Comparison of ENCODE assay signal across 8 cellular contexts in the genomic region with DNA sequence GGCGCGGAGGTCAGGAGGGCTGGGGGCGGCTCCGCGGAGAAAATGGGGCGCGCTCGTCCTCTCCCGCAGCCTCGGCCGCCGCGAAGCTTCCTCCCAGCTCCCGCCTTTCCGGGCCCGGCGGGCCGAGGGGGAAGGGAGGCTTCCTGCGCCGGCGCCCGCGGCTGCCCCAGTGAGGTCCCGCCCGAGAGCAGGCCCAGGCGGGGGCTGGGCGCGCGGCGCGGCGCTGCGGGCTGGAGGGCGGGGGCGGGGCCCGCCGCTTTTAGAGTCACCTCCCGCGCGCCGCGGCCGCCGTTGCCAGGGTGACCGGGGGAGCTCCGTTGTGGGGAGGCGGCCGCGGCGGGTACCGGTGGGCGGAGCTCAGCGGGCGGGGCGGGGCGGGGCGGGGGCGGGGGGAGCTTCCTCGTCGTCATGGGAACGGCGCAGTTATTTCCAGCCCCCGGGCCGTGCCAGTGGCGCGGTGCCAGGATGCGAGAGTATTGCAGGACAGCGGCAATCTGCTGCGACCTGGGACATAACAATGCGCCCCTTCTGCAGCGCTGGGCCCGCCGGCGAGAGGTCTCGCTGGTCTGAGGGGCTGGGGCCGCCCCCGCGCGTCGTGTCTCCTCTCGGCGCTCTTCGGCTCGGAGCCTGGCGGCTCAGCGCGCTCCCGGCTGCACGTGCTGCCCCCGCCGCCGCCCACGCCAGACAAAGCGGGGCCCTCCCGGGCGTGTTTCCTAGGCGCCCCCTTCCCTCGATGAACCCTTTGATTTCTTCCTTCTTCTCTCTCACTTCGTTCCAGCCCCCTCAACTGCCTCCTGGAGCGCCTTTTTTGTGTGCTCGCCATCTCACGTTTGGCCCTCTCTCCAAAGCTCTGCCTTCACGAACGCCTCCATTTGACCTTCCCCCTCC. TPM values are rescaled to one million over a fixed set of nuclear protein-coding genes. Genes with fewer than 3 reads are reported as not detected.
DNase-seq lines count a peak whose midpoint lies in the region; ATAC-seq lines count a peak whose summit lies in the region.

No MANE protein-coding gene starts in this region.

- H3K27me3 ChIP-seq in naive thymus-derived CD4-positive, alpha-beta T cell (ENCODE audit: control insufficient read depth in 2 of 2, insufficient read depth in 2 of 2, low read length in 2 of 2), result no peaks in the 10 kb centered on the region

- peaks cover 3% of the 10 kb centered on the region for H3K36me3 Mint-ChIP-seq in activated T-helper 1 cell treated with anti-CD3 and anti-CD28 coated beads, Interleukin-12 subunit alpha, Interleukin-12 subunit beta, Interleukin-2, Interleukin-4 antibody, amounts not matched to agents 30 ng/mL and 10 ng/mL and 1 ng/mL, durations not matched to agents 14 hours and 24 hours and 36 hours (ENCODE audit: low read depth)
- peaks cover 0 to 3% (median 0%) of the 10 kb centered on the region in 5 donors for H3K36me3 Mint-ChIP-seq in naive thymus-derived CD4-positive, alpha-beta T cell
- no peaks in the 10 kb centered on the region for H3K36me3 Mint-ChIP-seq in stimulated activated memory B cell treated with anti-CD40 and anti-IgM and Interleukin-4, amounts not matched to agents 10 μg/mL and 1 μg/mL and 100 μg/mL, for 72 hours

- DNase-seq in DMS153 treated with DMSO at 0.1 percent for 48 hours (lab: John Stamatoyannopoulos, UW; ENCODE audit: unreplicated experiment) (peak; percentile 97), RKO (ENCODE audit: low spot score) (peak; percentile 92), fibroblast of gingiva (ENCODE audit: low read depth) (peak; percentile 91)
- DNase-seq in activated T-helper 1 cell treated with anti-CD3 and anti-CD28 coated beads, Interleukin-12 subunit alpha, Interleukin-12 subunit beta, Interleukin-2, Interleukin-4 antibody, amounts not matched to agents 30 ng/mL and 10 ng/mL and 1 ng/mL, durations not matched to agents 14 hours and 24 hours and 36 hours (ENCODE audit: low spot score), result peak; percentile 87
- peak; percentile 81 to 94 (median 90) for DNase-seq in naive thymus-derived CD4-positive, alpha-beta T cell

- peaks cover 34% of the 10 kb centered on the region for H3K27me3 Mint-ChIP-seq in activated T-helper 1 cell treated with anti-CD3 and anti-CD28 coated beads, Interleukin-12 subunit alpha, Interleukin-12 subunit beta, Interleukin-2, Interleukin-4 antibody, amounts not matched to agents 30 ng/mL and 10 ng/mL and 1 ng/mL, durations not matched to agents 14 hours and 24 hours and 36 hours (ENCODE audit: insufficient read depth)
- peaks cover 0 to 43% (median 0%) of the 10 kb centered on the region in 5 donors for H3K27me3 Mint-ChIP-seq in naive thymus-derived CD4-positive, alpha-beta T cell
- no peaks in the 10 kb centered on the region for H3K27me3 Mint-ChIP-seq in stimulated activated memory B cell treated with anti-CD40 and anti-IgM and Interleukin-4, amounts not matched to agents 10 μg/mL and 1 μg/mL and 100 μg/mL, for 72 hours

- CTCF ChIA-PET in naive thymus-derived CD4-positive, alpha-beta T cell (lab: Charles Lee), result interaction anchor here (0.7 to 3.2 kb wide), 5 partner anchors 15 to 63 kb away, joined by 3 to 11 read pairs (median 3); no protein-coding TSS in a partner anchor

- H3K9me3 Mint-ChIP-seq in activated T-helper 1 cell treated with anti-CD3 and anti-CD28 coated beads, Interleukin-12 subunit alpha, Interleukin-12 subunit beta, Interleukin-2, Interleukin-4 antibody, amounts not matched to agents 30 ng/mL and 10 ng/mL and 1 ng/mL, durations not matched to agents 14 hours and 24 hours and 36 hours, result peaks cover 3% of the 10 kb centered on the region
- peaks cover 0 to 3% (median 0%) of the 10 kb centered on the region in 11 donors for H3K9me3 Mint-ChIP-seq in naive thymus-derived CD4-positive, alpha-beta T cell
- H3K9me3 Mint-ChIP-seq in stimulated activated memory B cell treated with anti-CD40 and anti-IgM and Interleukin-4, amounts not matched to agents 10 μg/mL and 1 μg/mL and 100 μg/mL, for 72 hours, result no peaks in the 10 kb centered on the region

- POLR2A ChIA-PET in naive thymus-derived CD4-positive, alpha-beta T cell (lab: Charles Lee), result interaction anchor here (0.9 to 12.8 kb wide), 13 partner anchors 9 to 293 kb away, joined by 3 to 264 read pairs (median 6); a partner anchor contains a TSS

- ATAC-seq in GM21723 (IDR thresholded peaks at IDR 0.05; ENCODE audit: unreplicated experiment), result peak; percentile 85
- peak; percentile 94 for ATAC-seq in naive thymus-derived CD4-positive, alpha-beta T cell
- peak; percentile 95 for ATAC-seq in stimulated activated memory B cell treated with anti-CD40 and anti-IgM and Interleukin-4, amounts not matched to agents 10 μg/mL and 1 μg/mL and 100 μg/mL, for 72 hours

- H3K4me3 Mint-ChIP-seq in activated T-helper 1 cell treated with anti-CD3 and anti-CD28 coated beads, Interleukin-12 subunit alpha, Interleukin-12 subunit beta, Interleukin-2, Interleukin-4 antibody, amounts not matched to agents 30 ng/mL and 10 ng/mL and 1 ng/mL, durations not matched to agents 14 hours and 24 hours and 36 hours, result peak overlapping the region; percentile 82
- peak overlapping the region; percentile 84 to 96 (median 91) for H3K4me3 Mint-ChIP-seq in naive thymus-derived CD4-positive, alpha-beta T cell
- peak overlapping the region; percentile 83 for H3K4me3 Mint-ChIP-seq in stimulated activated memory B cell treated with anti-CD40 and anti-IgM and Interleukin-4, amounts not matched to agents 10 μg/mL and 1 μg/mL and 100 μg/mL, for 72 hours

- peak overlapping the region; percentile 88 for H3K27ac ChIP-seq in KOPT-K1 (ENCODE audit: low read depth, low read length, poor library complexity, severe bottlenecking)
- peak overlapping the region; percentile 85 for H3K27ac ChIP-seq in naive thymus-derived CD4-positive, alpha-beta T cell (ENCODE audit: low read depth, low read length)

- H3K27ac Mint-ChIP-seq in activated T-helper 1 cell treated with anti-CD3 and anti-CD28 coated beads, Interleukin-12 subunit alpha, Interleukin-12 subunit beta, Interleukin-2, Interleukin-4 antibody, amounts not matched to agents 30 ng/mL and 10 ng/mL and 1 ng/mL, durations not matched to agents 14 hours and 24 hours and 36 hours, result peak overlapping the region; percentile 88
- H3K27ac Mint-ChIP-seq in naive thymus-derived CD4-positive, alpha-beta T cell, result peak overlapping the region; percentile 69 to 97 (median 89)
- H3K27ac Mint-ChIP-seq in stimulated activated memory B cell treated with anti-CD40 and anti-IgM and Interleukin-4, amounts not matched to agents 10 μg/mL and 1 μg/mL and 100 μg/mL, for 72 hours, result peak overlapping the region; percentile 77

- peaks cover 72% of the 10 kb centered on the region for H3K4me1 Mint-ChIP-seq in activated T-helper 1 cell treated with anti-CD3 and anti-CD28 coated beads, Interleukin-12 subunit alpha, Interleukin-12 subunit beta, Interleukin-2, Interleukin-4 antibody, amounts not matched to agents 30 ng/mL and 10 ng/mL and 1 ng/mL, durations not matched to agents 14 hours and 24 hours and 36 hours (ENCODE audit: low read depth)
- H3K4me1 Mint-ChIP-seq in naive thymus-derived CD4-positive, alpha-beta T cell, result peaks cover 22 to 76% (median 61%) of the 10 kb centered on the region in 7 donors
- peaks cover 41% of the 10 kb centered on the region for H3K4me1 Mint-ChIP-seq in stimulated activated memory B cell treated with anti-CD40 and anti-IgM and Interleukin-4, amounts not matched to agents 10 μg/mL and 1 μg/mL and 100 μg/mL, for 72 hours

- peak overlapping the region; percentile 61 for H3K4me3 ChIP-seq in naive thymus-derived CD4-positive, alpha-beta T cell (ENCODE audit: low read length)

- H3K36me3 ChIP-seq in KOPT-K1 (ENCODE audit: insufficient read depth, low read length), result no peaks in the 10 kb centered on the region
- no peaks in the 10 kb centered on the region for H3K36me3 ChIP-seq in naive thymus-derived CD4-positive, alpha-beta T cell (ENCODE audit: control insufficient read depth in 2 of 3, insufficient read depth in 3 of 3, low read length in 3 of 3)

- H3K9me3 ChIP-seq in KOPT-K1 (ENCODE audit: insufficient read depth, low read length, poor library complexity, severe bottlenecking), result no peaks in the 10 kb centered on the region
- H3K9me3 ChIP-seq in naive thymus-derived CD4-positive, alpha-beta T cell (ENCODE audit: control insufficient read depth in 2 of 3, low read length in 3 of 3), result no peaks in the 10 kb centered on the region

- intact Hi-C loops in activated T-helper 1 cell treated with anti-CD3 and anti-CD28 coated beads, Interleukin-12 subunit alpha, Interleukin-12 subunit beta, Interleukin-2, Interleukin-4 antibody, amounts not matched to agents 30 ng/mL and 10 ng/mL and 1 ng/mL, durations not matched to agents 14 hours and 24 hours and 36 hours (cut with micrococcal nuclease), result loop anchor here (1.0 to 10.0 kb wide), 4 partner anchors 15 to 1221 kb away; a partner anchor contains a TSS
- intact Hi-C loops in naive thymus-derived CD4-positive, alpha-beta T cell (cut with micrococcal nuclease), result loop anchor here (1.0 to 10.0 kb wide), 12 partner anchors 17 to 1499 kb away; a partner anchor contains a TSS

- H3K4me1 ChIP-seq in naive thymus-derived CD4-positive, alpha-beta T cell (ENCODE audit: control insufficient read depth in 2 of 2, insufficient read depth in 2 of 2, low read length in 2 of 2), result peaks cover 16 to 20% of the 10 kb centered on the region in 2 donors

RNA-seq across cellular contexts. Expression of a gene that starts 16.9 kb away (rescaled TPM):
- 59.4 and 61.5 TPM in 2 replicates for total RNA-seq in activated T-helper 1 cell treated with anti-CD3 and anti-CD28 coated beads, Interleukin-12 subunit alpha, Interleukin-12 subunit beta, Interleukin-2, Interleukin-4 antibody, amounts not matched to agents 30 ng/mL and 10 ng/mL and 1 ng/mL, durations not matched to agents 14 hours and 24 hours and 36 hours
- 10 to 100 TPM; 12.7 to 86.9 (median 46.0) TPM for total RNA-seq in naive thymus-derived CD4-positive, alpha-beta T cell
- polyA plus RNA-seq in naive thymus-derived CD4-positive, alpha-beta T cell, result 1 to 10 TPM; 2.1 to 2.6 TPM

Comparison
In these comparisons a context has a peak if more than half of its experiments do, and no peak if none do; other contexts are left out.
1. Peak in every context shown above with its lines: DNase-seq, ATAC-seq, H3K4me3 ChIP-seq and H3K27ac ChIP-seq.